12 cellular contexts compared by ENCODE assay signal in genomic region chr4:58602701-58603359, GRCh38.
DNase-seq lines count a peak whose midpoint lies in the region; ATAC-seq and TF ChIP-seq lines count a peak whose summit lies in the region.
"Had no signal": no experiment of that assay in that cellular context is flagged by ENCODE, and none has a peak within 500 bp of the region (broad histone marks: within the 10 kb centered on the region; RNA-seq: fewer than 3 reads in every experiment).

No MANE protein-coding gene starts in this region.

- H3K9me3 Mint-ChIP-seq in WTC11 = no peaks in the 10 kb centered on the region

- no peaks in the 10 kb centered on the region for H3K9me3 ChIP-seq in ascending aorta
- H3K9me3 ChIP-seq: Peyer's patch had no signal

- H3K27me3 Mint-ChIP-seq in WTC11 (ENCODE audit: low read depth) = no peaks in the 10 kb centered on the region

- H3K36me3 Mint-ChIP-seq in WTC11 = no peaks in the 10 kb centered on the region

- H3K4me3 ChIP-seq in ascending aorta = no peak overlapping the region
- H3K4me3 ChIP-seq: GM23248, Peyer's patch had no signal

- H3K4me1 ChIP-seq in ascending aorta = no peaks in the 10 kb centered on the region
- H3K4me1 ChIP-seq: Peyer's patch had no signal

- DNase-seq in COR-L47 (lab: John Stamatoyannopoulos, UW) = peak; percentile 48
- peak; percentile 11 for DNase-seq in DMS53 treated with DMSO at 0.1 percent for 48 hours (lab: John Stamatoyannopoulos, UW; ENCODE audit: unreplicated experiment)
- DNase-seq in NCI-H2171 (lab: John Stamatoyannopoulos, UW) = peak; percentile 1
- no peak for DNase-seq in WTC11 (ENCODE audit: low spot score)
- DNase-seq in ascending aorta (ENCODE audit: low spot score in 2 of 2) = no peak
- DNase-seq in AG08395 (ENCODE audit: low spot score) = no peak
- no peak for DNase-seq in GM13976 (ENCODE audit: low spot score)
- no peak for DNase-seq in DMS79 (lab: John Stamatoyannopoulos, UW)
- DNase-seq: AML-193, GM23248, NCI-H1694 treated with DMSO at 0.1 percent for 48 hours, Peyer's patch had no signal

- no peaks in the 10 kb centered on the region for H3K27me3 ChIP-seq in ascending aorta
- H3K27me3 ChIP-seq: Peyer's patch had no signal

- peak overlapping the region; percentile 15; the same call in 1 of the 2 replicates for H3K4me3 Mint-ChIP-seq in WTC11

- POLR2A ChIA-PET in WTC11 (lab: Charles Lee) = no interaction called here

- peaks cover 80% of the 10 kb centered on the region for H3K4me1 Mint-ChIP-seq in WTC11

- H3K36me3 ChIP-seq in ascending aorta = no peaks in the 10 kb centered on the region
- H3K36me3 ChIP-seq: Peyer's patch had no signal

- no peak overlapping the region for H3K27ac ChIP-seq in ascending aorta
- H3K27ac ChIP-seq: GM23248, Peyer's patch had no signal

- intact Hi-C loops in ascending aorta (cut with DNase I) = no loop called here

- peak; percentile 59 for ATAC-seq in WTC11

- peak overlapping the region; percentile 96 for H3K27ac Mint-ChIP-seq in WTC11

- TF ChIP-seq CTCF in WTC11 (IDR thresholded peaks at IDR 0.05) (no peak), ascending aorta (IDR thresholded peaks at IDR 0.05) (no peak), GM13976 (IDR thresholded peaks at IDR 0.05; ENCODE audit: borderline replicate concordance, control extremely low read depth, extremely low read depth, insufficient read depth, missing control alignments) (no peak)

- in situ Hi-C loops in GM13976 (cut with MboI; ENCODE audit: low sequenced_read_pairs, unreplicated experiment) = no loop called here

- CTCF ChIA-PET in WTC11 (lab: Charles Lee) = interaction anchor here (0.6 kb wide), 1 partner anchor 1404 kb away, joined by 3 read pairs; no protein-coding TSS in a partner anchor

TF ChIP-seq in WTC11, 78 proteins besides CTCF, POLR2A, EP300 and RAD21:
- TF ChIP-seq FOXP1 (CRISPR knock-in tag; IDR thresholded peaks at IDR 0.05; ENCODE audit: borderline replicate concordance) (no peak), OVOL2 (CRISPR knock-in tag; IDR thresholded peaks at IDR 0.05; ENCODE audit: borderline replicate concordance) (no peak), ATF3 (CRISPR knock-in tag; conservative IDR thresholded peaks at IDR 0.05) (no peak), ATF1 (CRISPR knock-in tag; IDR thresholded peaks at IDR 0.05) (no peak), MLX (CRISPR knock-in tag; IDR thresholded peaks at IDR 0.05) (no peak), ZNF512 (CRISPR knock-in tag; IDR thresholded peaks at IDR 0.05; ENCODE audit: borderline replicate concordance) (no peak), ZMAT4 (CRISPR knock-in tag; IDR thresholded peaks at IDR 0.05) (no peak), E2F4 (CRISPR knock-in tag; IDR thresholded peaks at IDR 0.05; ENCODE audit: borderline replicate concordance, low read depth) (no peak), ZNF671 (CRISPR knock-in tag; IDR thresholded peaks at IDR 0.05) (no peak), AFF4 (CRISPR knock-in tag; IDR thresholded peaks at IDR 0.05; ENCODE audit: borderline replicate concordance) (no peak), ZNF138 (CRISPR knock-in tag; conservative IDR thresholded peaks at IDR 0.05) (no peak), ZNF263 (CRISPR knock-in tag; IDR thresholded peaks at IDR 0.05; ENCODE audit: low read depth) (no peak), IRF2 (CRISPR knock-in tag; IDR thresholded peaks at IDR 0.05; ENCODE audit: borderline replicate concordance, low read depth) (no peak), MXD4 (CRISPR knock-in tag; IDR thresholded peaks at IDR 0.05; ENCODE audit: borderline replicate concordance) (no peak), HMGA2 (CRISPR knock-in tag; IDR thresholded peaks at IDR 0.05) (no peak), CREM (CRISPR knock-in tag; IDR thresholded peaks at IDR 0.05) (no peak), ELF4 (CRISPR knock-in tag; IDR thresholded peaks at IDR 0.05; ENCODE audit: low read depth) (no peak), CBFB (CRISPR knock-in tag; IDR thresholded peaks at IDR 0.05; ENCODE audit: low read depth) (no peak), TEAD4 (CRISPR knock-in tag; IDR thresholded peaks at IDR 0.05) (no peak), ETV6 (CRISPR knock-in tag; IDR thresholded peaks at IDR 0.05) (no peak)

Comparison
In these comparisons a context has a peak if more than half of its experiments do, and no peak if none do; other contexts are left out.
1. DNase-seq: peak in COR-L47 (single experiment), DMS53 treated with DMSO at 0.1 percent for 48 hours (single experiment) and NCI-H2171 (single experiment); none in WTC11 (single experiment), ascending aorta (0 of 2), AG08395 (single experiment), GM13976 (single experiment) and DMS79 (single experiment).